2 cellular contexts compared by ENCODE assay signal in genomic region chr6:116221931-116222330, GRCh38.
TF ChIP-seq lines count a peak whose summit lies in the region.

No MANE protein-coding gene starts in this region.

TF ChIP-seq in IMR-90, 13 proteins besides CTCF, POLR2A, EP300 and RAD21:
- no peak for TF ChIP-seq BHLHE40 (IDR thresholded peaks at IDR 0.05; ENCODE audit: low read depth, low read length)
- TF ChIP-seq CEBPB (IDR thresholded peaks at IDR 0.05; ENCODE audit: low read depth, low read length): no peak
- no peak for TF ChIP-seq SMC3 (IDR thresholded peaks at IDR 0.05; ENCODE audit: low read depth, low read length)
- no peak for TF ChIP-seq MAFK (IDR thresholded peaks at IDR 0.05; ENCODE audit: low read depth, low read length)
- TF ChIP-seq NFE2L2 (IDR thresholded peaks at IDR 0.05; ENCODE audit: low read depth, low read length): no peak
- no peak for TF ChIP-seq CHD1 (IDR thresholded peaks at IDR 0.05; ENCODE audit: low read depth, low read length)
- TF ChIP-seq MXI1 (IDR thresholded peaks at IDR 0.05; ENCODE audit: borderline replicate concordance, low read depth, low read length): no peak
- no peak for TF ChIP-seq RCOR1 (IDR thresholded peaks at IDR 0.05; ENCODE audit: insufficient replicate concordance, low read length)
- no peak for TF ChIP-seq MAZ (IDR thresholded peaks at IDR 0.05; ENCODE audit: borderline replicate concordance, low read depth, low read length)
- no peak for TF ChIP-seq RFX5 (IDR thresholded peaks at IDR 0.05; ENCODE audit: low read depth, low read length)

TF ChIP-seq in neural cell, 6 proteins besides CTCF, POLR2A, EP300 and RAD21 (continued from another document):
- no peak for TF ChIP-seq EZH2 (IDR thresholded peaks at IDR 0.05; ENCODE audit: borderline replicate concordance, insufficient read depth, low read length, poor library complexity, severe bottlenecking)
- no peak for TF ChIP-seq REST (IDR thresholded peaks at IDR 0.05; ENCODE audit: borderline replicate concordance)
- no peak for TF ChIP-seq MXI1 (conservative IDR thresholded peaks at IDR 0.05; ENCODE audit: poor library complexity, severe bottlenecking)
- TF ChIP-seq TAF1 (IDR thresholded peaks at IDR 0.05; ENCODE audit: low read depth): no peak
TF ChIP-seq in neural cell: peak in this region for 0.
